8 cellular contexts compared by ENCODE assay signal in genomic region chr1:32335619-32335950, GRCh38. TPM values are rescaled to one million over a fixed set of nuclear protein-coding genes. Genes with fewer than 3 reads are reported as not detected.
DNase-seq lines count a peak whose midpoint lies in the region; ATAC-seq, FAIRE-seq and TF ChIP-seq lines count a peak whose summit lies in the region.

No MANE protein-coding gene starts in this region.

- no peak overlapping the region for H2AFZ ChIP-seq in H1 (ENCODE audit: low read length)

- H3K27me3 Mint-ChIP-seq in activated CD4-positive, alpha-beta memory T cell treated with anti-CD3 and anti-CD28 coated beads for 36 hours, result no peaks in the 10 kb centered on the region

- H2BK15ac ChIP-seq in H1 (ENCODE audit: low read length), result no peak overlapping the region

- peaks cover 2% of the 10 kb centered on the region; the same call in 1 of the 2 replicates for H3K79me1 ChIP-seq in H1 (ENCODE audit: low read depth, low read length)

- no peak overlapping the region; the same call in 1 of the 2 replicates for H2BK5ac ChIP-seq in H1 (ENCODE audit: low read depth, low read length)

- H2BK20ac ChIP-seq in H1 (ENCODE audit: low read length), result no peak overlapping the region

- H3K56ac ChIP-seq in H1 (replicated peaks; ENCODE audit: insufficient read length, low read depth, low read length), result no peak overlapping the region

- no peak for FAIRE-seq in H1 (lab: Jason Lieb, UNC)

- no CpG with 5 or more reads among the region's 46 CpGs for WGBS in H1 (ENCODE audit: extremely low coverage in 1 of 2, insufficient coverage in 1 of 2, insufficient read length in 1 of 2, insufficient replicate concordance in 2 of 2, low coverage in 1 of 2, low lambda C conversion rate in 2 of 2, missing lambda C conversion rate in 1 of 2), 2 experiments
- WGBS in ovary, 3 donors, result 0 to 2% (median 1%) methylated on average over 23 to 35 of the region's 46 CpGs

- H2BK120ac ChIP-seq in H1 (replicated peaks; ENCODE audit: low read depth, low read length), result no peak overlapping the region

- no peaks in the 10 kb centered on the region for H3K9me3 Mint-ChIP-seq in activated CD4-positive, alpha-beta memory T cell treated with anti-CD3 and anti-CD28 coated beads for 36 hours

- H3K4me1 Mint-ChIP-seq in activated CD4-positive, alpha-beta memory T cell treated with anti-CD3 and anti-CD28 coated beads for 36 hours (ENCODE audit: low read depth), result peaks cover 48% of the 10 kb centered on the region

- POLR2A ChIA-PET in H1 (lab: Charles Lee; ENCODE audit: partially characterized antibody), result interaction anchor here (0.7 to 13.4 kb wide), 34 partner anchors 8 to 632 kb away, joined by 3 to 321 read pairs (median 5); partner anchors contain the start of genes CCDC28B, COL16A1, FAM167B and FAM229A
- POLR2A ChIA-PET in activated CD4-positive, alpha-beta memory T cell treated with anti-CD3 and anti-CD28 coated beads for 36 hours (lab: Charles Lee), result interaction anchor here (0.6 to 2.4 kb wide), 21 partner anchors 12 to 155 kb away, joined by 3 to 12 read pairs (median 4); partner anchors contain the start of genes BSDC1, CCDC28B, FAM229A and HDAC1

- peak overlapping the region; percentile 92 for H3K27ac ChIP-seq in H1 (ENCODE audit: low read depth, low read length)
- H3K27ac ChIP-seq in ovary, result peak overlapping the region; percentile 85 to 95

- H3K36me3 ChIP-seq in H1 (ENCODE audit: control insufficient read depth in 2 of 4, insufficient read depth in 4 of 4, low read length in 3 of 4) (peaks cover 12 to 43% (median 18%) of the 10 kb centered on the region in 4 experiments; a peak in 6 of 8 replicates), ovary (no peaks in the 10 kb centered on the region)

- H4K20me1 ChIP-seq in H1 (replicated peaks in 1 of 2; ENCODE audit: control insufficient read depth in 1 of 2, insufficient read depth in 2 of 2, low read length in 2 of 2), result peaks cover 9 to 18% of the 10 kb centered on the region in 2 experiments

- no peak overlapping the region for H3K4ac ChIP-seq in H1 (replicated peaks; ENCODE audit: insufficient read length, low read depth, low read length)

- TF ChIP-seq EP300 in H1 (IDR thresholded peaks at IDR 0.05; ENCODE audit: borderline replicate concordance in 1 of 2, low read depth in 2 of 2, low read length in 2 of 2) (no peak), ovary (IDR thresholded peaks at IDR 0.05) (no peak)

- no peaks in the 10 kb centered on the region for H3K9me3 ChIP-seq in H1 (ENCODE audit: insufficient read depth in 2 of 2, low read depth in 1 of 2, low read length in 1 of 2)
- no peaks in the 10 kb centered on the region for H3K9me3 ChIP-seq in ovary

- no peak overlapping the region for H3K4me3 Mint-ChIP-seq in activated CD4-positive, alpha-beta memory T cell treated with anti-CD3 and anti-CD28 coated beads for 36 hours

- peak overlapping the region; percentile 98 for H4K8ac ChIP-seq in H1 (ENCODE audit: extremely low read depth, insufficient read depth, low read length)

- TF ChIP-seq RAD21 in H1 (IDR thresholded peaks at IDR 0.05 in 1 of 2, conservative IDR thresholded peaks at IDR 0.05 in 1 of 2; ENCODE audit: low read depth in 2 of 2, low read length in 2 of 2), result no peak

- no peak overlapping the region for H3K14ac ChIP-seq in H1 (ENCODE audit: insufficient read length)

- H3K23me2 ChIP-seq in H1 (ENCODE audit: low read depth, low read length), result peaks cover 10% of the 10 kb centered on the region; the same call in 1 of the 2 replicates

- H3K79me2 ChIP-seq in H1 (ENCODE audit: control insufficient read depth in 1 of 2, insufficient read depth in 2 of 2, low read length in 2 of 2), result peaks cover 4 to 21% of the 10 kb centered on the region in 2 experiments; a peak in 3 of 4 replicates

- DNase-seq in H1 (ENCODE audit: low read depth in 1 of 2, low spot score in 2 of 2), result no peak
- no peak for DNase-seq in ovary
- DNase-seq in nucleus accumbens (lab: John Stamatoyannopoulos, UW), result no peak
- DNase-seq in activated CD4-positive, alpha-beta memory T cell treated with anti-CD3 and anti-CD28 coated beads for 36 hours, result no peak
- DNase-seq in HCEC 1CT, result no peak
- DNase-seq in hippocampal formation (lab: John Stamatoyannopoulos, UW), result no peak

- TF ChIP-seq POLR2A in H1 (IDR thresholded peaks at IDR 0.05; ENCODE audit: control extremely low read depth in 1 of 2, low read depth in 2 of 2, low read length in 2 of 2) (no peak), ovary (IDR thresholded peaks at IDR 0.05) (no peak)

- intact Hi-C loops in ovary (cut with DNase I), result no loop called here
- intact Hi-C loops in activated CD4-positive, alpha-beta memory T cell treated with anti-CD3 and anti-CD28 coated beads for 36 hours (cut with micrococcal nuclease), result loop anchor here (2.0 to 5.0 kb wide), 5 partner anchors 37 to 398 kb away; partner anchors contain the start of genes HDAC1, PTP4A2, RBBP4 and ZBTB8OS

- peak; percentile 3 for ATAC-seq in HG03432 (IDR thresholded peaks at IDR 0.05; ENCODE audit: unreplicated experiment)

- H4K5ac ChIP-seq in H1 (ENCODE audit: insufficient read length, low read depth, low read length), result peak overlapping the region; percentile 81

- CTCF ChIA-PET in H1 (lab: Charles Lee; ENCODE audit: partially characterized antibody), result interaction anchor here (0.7 kb wide), 1 partner anchor 16 kb away, joined by 4 read pairs; no protein-coding TSS in a partner anchor
- CTCF ChIA-PET in activated CD4-positive, alpha-beta memory T cell treated with anti-CD3 and anti-CD28 coated beads for 36 hours (lab: Charles Lee), result interaction anchor here (0.8 to 3.0 kb wide), 9 partner anchors 12 to 120 kb away, joined by 3 to 14 read pairs (median 5); partner anchors contain the start of gene BSDC1

- H3K4me1 ChIP-seq in H1 (replicated peaks in 1 of 4; ENCODE audit: control insufficient read depth in 3 of 4, insufficient read depth in 4 of 4, low read length in 3 of 4) (peaks cover 5 to 34% (median 25%) of the 10 kb centered on the region in 4 experiments), ovary (ENCODE audit: insufficient read depth) (peaks cover 3% of the 10 kb centered on the region)

- no peak overlapping the region for H4K91ac ChIP-seq in H1 (replicated peaks; ENCODE audit: insufficient read length, low read length)

- no peak overlapping the region for H3K27ac Mint-ChIP-seq in activated CD4-positive, alpha-beta memory T cell treated with anti-CD3 and anti-CD28 coated beads for 36 hours

- peaks cover 8% of the 10 kb centered on the region for H3K36me3 Mint-ChIP-seq in activated CD4-positive, alpha-beta memory T cell treated with anti-CD3 and anti-CD28 coated beads for 36 hours

- H3K27me3 ChIP-seq in H1 (replicated peaks in 1 of 4; ENCODE audit: control insufficient read depth in 3 of 4, extremely low read depth in 1 of 4, insufficient read depth in 3 of 4, low read length in 3 of 4), result peaks cover 0 to 7% (median 2%) of the 10 kb centered on the region in 4 experiments; a peak in 4 of 7 replicates
- H3K27me3 ChIP-seq in ovary, result no peaks in the 10 kb centered on the region

- TF ChIP-seq CTCF in GM12875 (IDR thresholded peaks at IDR 0.05; ENCODE audit: borderline replicate concordance, insufficient read depth, low read depth, low read length) (no peak), H1 (IDR thresholded peaks at IDR 0.05; ENCODE audit: control extremely low read depth in 1 of 3, insufficient read depth in 1 of 3, low read depth in 1 of 3, low read length in 3 of 3) (no peak), ovary (IDR thresholded peaks at IDR 0.05) (no peak)

- peak overlapping the region; percentile 78; the same call in 1 of the 2 replicates for H3K18ac ChIP-seq in H1 (ENCODE audit: extremely low read depth, low read length)

- H3K9ac ChIP-seq in H1 (replicated peaks in 1 of 4; ENCODE audit: extremely low read depth in 1 of 4, low read depth in 3 of 4, low read length in 3 of 4), result peak overlapping the region; percentile 86 to 98 (median 89)

- H3K23ac ChIP-seq in H1 (ENCODE audit: insufficient read length), result no peak overlapping the region

- peak overlapping the region; percentile 89 for H3K4me3 ChIP-seq in GM12875 (ENCODE audit: low read depth, low read length)
- H3K4me3 ChIP-seq in H1 (ENCODE audit: extremely low read depth in 1 of 4, insufficient read depth in 2 of 4, low read depth in 3 of 4, low read length in 4 of 4), result peak overlapping the region; percentile 92 to 94 (median 93)
- H3K4me3 ChIP-seq in ovary, result peak overlapping the region; percentile 67

- no peak overlapping the region for H2AK5ac ChIP-seq in H1 (ENCODE audit: low read depth, low read length)

- H3K4me2 ChIP-seq in H1 (ENCODE audit: insufficient read depth in 1 of 2, low read depth in 2 of 2, low read length in 2 of 2), result peak overlapping the region; percentile 83 to 93

- no peak overlapping the region for H2BK12ac ChIP-seq in H1 (ENCODE audit: low read depth, low read length)

RNA-seq across cellular contexts. Expression of gene MARCKSL1, which starts 0.4 kb away (rescaled TPM):
- 536 and 557 TPM in 2 replicates for total RNA-seq in H1 (2021; fragmentation: NEBNext Ultra II Directional; extraction: Animal tissue kit (Norgen Biotek cat#: 25700))
- polyA plus RNA-seq in H1 (2011; rRNA removed), result 558 and 618 TPM in 2 replicates
- 499 TPM for polyA plus RNA-seq in H1 (2011; cell fraction: cytosol; rRNA removed)
- 234 TPM for polyA plus RNA-seq in H1 (2011; cell fraction: nucleus; rRNA removed)
- 381 to 528 TPM (median 488 TPM) in 4 replicates for polyA plus RNA-seq in H1 (2012, experiment 1 of 2)
- 579 TPM for polyA plus RNA-seq in H1 (2012, experiment 2 of 2)
- 490 TPM for polyA plus RNA-seq in H1 (2013, experiment 1 of 2)
- 500 TPM for polyA plus RNA-seq in H1 (2013, experiment 2 of 2)
- 278 and 338 TPM in 2 replicates for polyA minus RNA-seq in H1 (2011; rRNA and poly(A)+ RNA removed)
- polyA minus RNA-seq in H1 (2011; cell fraction: cytosol; rRNA and poly(A)+ RNA removed), result 161 TPM
- polyA minus RNA-seq in H1 (2011; cell fraction: nucleus; rRNA and poly(A)+ RNA removed), result 161 TPM
- total RNA-seq in ovary, result 100 to 1,000 TPM; 105 to 667 (median 335) TPM
- polyA plus RNA-seq in ovary, result 100 to 1,000 TPM; 226 to 268 TPM
- total RNA-seq in activated CD4-positive, alpha-beta memory T cell treated with anti-CD3 and anti-CD28 coated beads for 36 hours, result 10 to 100 TPM; 13.1 to 14.6 TPM

RNA-seq across cellular contexts. Expression of gene FAM229A, which starts 26.7 kb away (rescaled TPM):
- total RNA-seq in H1 (2021; fragmentation: NEBNext Ultra II Directional; extraction: Animal tissue kit (Norgen Biotek cat#: 25700)), result 4.1 and 4.2 TPM in 2 replicates
- polyA plus RNA-seq in H1 (2011; rRNA removed) (4.2 and 7.5 TPM in 2 replicates), ovary (10 to 100 TPM in 1 of 2 donors, 1 to 10 TPM in 1; 3.0 to 13.2 TPM)
- 6.3 TPM for polyA plus RNA-seq in H1 (2011; cell fraction: cytosol; rRNA removed)
- 19.5 TPM for polyA plus RNA-seq in H1 (2011; cell fraction: nucleus; rRNA removed)
- polyA plus RNA-seq in H1 (2012, experiment 1 of 2), result 3.5 to 5.0 TPM (median 4.1 TPM) in 4 replicates
- polyA plus RNA-seq in H1 (2012, experiment 2 of 2), result 4.7 TPM
- polyA plus RNA-seq in H1 (2013, experiment 1 of 2), result 3.7 TPM
- 2.8 TPM for polyA plus RNA-seq in H1 (2013, experiment 2 of 2)
- 1.7 and 2.6 TPM in 2 replicates for polyA minus RNA-seq in H1 (2011; rRNA and poly(A)+ RNA removed)
- polyA minus RNA-seq in H1 (2011; cell fraction: cytosol; rRNA and poly(A)+ RNA removed), result 1.0 TPM
- 5.4 TPM for polyA minus RNA-seq in H1 (2011; cell fraction: nucleus; rRNA and poly(A)+ RNA removed)
- 10 to 100 TPM in 6 of 7 donors, 1 to 10 TPM in 1; 9.1 to 27.0 (median 15.5) TPM for total RNA-seq in ovary
- 1 to 10 TPM; 3.6 to 4.2 TPM for total RNA-seq in activated CD4-positive, alpha-beta memory T cell treated with anti-CD3 and anti-CD28 coated beads for 36 hours

RNA-seq across cellular contexts. Expression of gene TSSK3, which starts 26.8 kb away (rescaled TPM):
- total RNA-seq in H1 (2021; fragmentation: NEBNext Ultra II Directional; extraction: Animal tissue kit (Norgen Biotek cat#: 25700)), result 1.2 and 1.5 TPM in 2 replicates
- polyA plus RNA-seq in H1 (2011; rRNA removed) (1.2 and 1.9 TPM in 2 replicates), ovary (1 to 10 TPM in 1 of 2 donors, under 1 TPM in 1; 0.78 to 4.2 TPM)
- polyA plus RNA-seq in H1 (2011; cell fraction: cytosol; rRNA removed), result 1.1 TPM
- 2.3 TPM for polyA plus RNA-seq in H1 (2011; cell fraction: nucleus; rRNA removed)
- 1.1 to 2.7 TPM (median 2.0 TPM) in 4 replicates for polyA plus RNA-seq in H1 (2012, experiment 1 of 2)
- 0.75 TPM for polyA plus RNA-seq in H1 (2012, experiment 2 of 2)
- polyA plus RNA-seq in H1 (2013, experiment 1 of 2), result 0.97 TPM
- polyA plus RNA-seq in H1 (2013, experiment 2 of 2), result 1.8 TPM
- 0.76 and 1.2 TPM in 2 replicates for polyA minus RNA-seq in H1 (2011; rRNA and poly(A)+ RNA removed)
- not detected for polyA minus RNA-seq in H1 (2011; cell fraction: cytosol; rRNA and poly(A)+ RNA removed)
- 2.7 TPM for polyA minus RNA-seq in H1 (2011; cell fraction: nucleus; rRNA and poly(A)+ RNA removed)
- 10 to 100 TPM in 1 of 7 donors, 1 to 10 TPM in 6; 2.5 to 12.4 (median 4.0) TPM for total RNA-seq in ovary
- under 1 TPM; 0.69 to 0.90 TPM for total RNA-seq in activated CD4-positive, alpha-beta memory T cell treated with anti-CD3 and anti-CD28 coated beads for 36 hours

RNA-seq across cellular contexts. Expression of gene HDAC1, which starts 43.7 kb away (rescaled TPM):
- total RNA-seq in H1 (2021; fragmentation: NEBNext Ultra II Directional; extraction: Animal tissue kit (Norgen Biotek cat#: 25700)), result 111 and 112 TPM in 2 replicates
- polyA plus RNA-seq in H1 (2011; rRNA removed) (98.6 and 125 TPM in 2 replicates), ovary (100 to 1,000 TPM in 1 of 2 donors, 10 to 100 TPM in 1; 66.7 to 101 TPM)
- polyA plus RNA-seq in H1 (2011; cell fraction: cytosol; rRNA removed), result 167 TPM
- 117 TPM for polyA plus RNA-seq in H1 (2011; cell fraction: nucleus; rRNA removed)
- 163 to 210 TPM (median 188 TPM) in 4 replicates for polyA plus RNA-seq in H1 (2012, experiment 1 of 2)
- 40.2 TPM for polyA plus RNA-seq in H1 (2012, experiment 2 of 2)
- 75.4 TPM for polyA plus RNA-seq in H1 (2013, experiment 1 of 2)
- 69.8 TPM for polyA plus RNA-seq in H1 (2013, experiment 2 of 2)
- 167 and 243 TPM in 2 replicates for polyA minus RNA-seq in H1 (2011; rRNA and poly(A)+ RNA removed)
- 62.5 TPM for polyA minus RNA-seq in H1 (2011; cell fraction: cytosol; rRNA and poly(A)+ RNA removed)
- polyA minus RNA-seq in H1 (2011; cell fraction: nucleus; rRNA and poly(A)+ RNA removed), result 104 TPM
- 100 to 1,000 TPM in 1 of 7 donors, 10 to 100 TPM in 6; 52.9 to 107 (median 89.2) TPM for total RNA-seq in ovary
- total RNA-seq in activated CD4-positive, alpha-beta memory T cell treated with anti-CD3 and anti-CD28 coated beads for 36 hours, result 100 to 1,000 TPM; 136 to 139 TPM

RNA-seq across cellular contexts. Expression of gene BSDC1, which starts 58.7 kb away (rescaled TPM):
- total RNA-seq in H1 (2021; fragmentation: NEBNext Ultra II Directional; extraction: Animal tissue kit (Norgen Biotek cat#: 25700)), result 40.7 and 42.9 TPM in 2 replicates
- polyA plus RNA-seq in H1 (2011; rRNA removed) (23.3 and 24.8 TPM in 2 replicates), ovary (10 to 100 TPM; 60.5 to 60.7 TPM)
- 33.0 TPM for polyA plus RNA-seq in H1 (2011; cell fraction: cytosol; rRNA removed)
- polyA plus RNA-seq in H1 (2011; cell fraction: nucleus; rRNA removed), result 50.6 TPM
- polyA plus RNA-seq in H1 (2012, experiment 1 of 2), result 31.2 to 34.6 TPM (median 32.6 TPM) in 4 replicates
- 27.9 TPM for polyA plus RNA-seq in H1 (2012, experiment 2 of 2)
- 29.6 TPM for polyA plus RNA-seq in H1 (2013, experiment 1 of 2)
- 27.2 TPM for polyA plus RNA-seq in H1 (2013, experiment 2 of 2)
- polyA minus RNA-seq in H1 (2011; rRNA and poly(A)+ RNA removed), result 33.0 and 33.3 TPM in 2 replicates
- polyA minus RNA-seq in H1 (2011; cell fraction: cytosol; rRNA and poly(A)+ RNA removed), result 19.5 TPM
- polyA minus RNA-seq in H1 (2011; cell fraction: nucleus; rRNA and poly(A)+ RNA removed), result 33.1 TPM
- total RNA-seq in ovary, result 100 to 1,000 TPM in 1 of 7 donors, 10 to 100 TPM in 6; 54.9 to 107 (median 73.0) TPM
- total RNA-seq in activated CD4-positive, alpha-beta memory T cell treated with anti-CD3 and anti-CD28 coated beads for 36 hours, result 10 to 100 TPM; 32.1 to 33.2 TPM

Comparison
In these comparisons a context has a peak if more than half of its experiments do, and no peak if none do; other contexts are left out.
1. RNA of gene MARCKSL1, which starts 0.4 kb away (total RNA-seq): 536 to 557 TPM in H1 and 105 to 667 TPM in ovary; 13.1 to 14.6 TPM in activated CD4-positive, alpha-beta memory T cell treated with anti-CD3 and anti-CD28 coated beads for 36 hours; every median in the first group is over 4 times any median in the second.
2. Peak in every context shown above with its lines, with median percentiles within 50 percentile points of each other: H3K4me3 ChIP-seq.